ENCODE assay signal across 1 cellular context in the genomic region with DNA sequence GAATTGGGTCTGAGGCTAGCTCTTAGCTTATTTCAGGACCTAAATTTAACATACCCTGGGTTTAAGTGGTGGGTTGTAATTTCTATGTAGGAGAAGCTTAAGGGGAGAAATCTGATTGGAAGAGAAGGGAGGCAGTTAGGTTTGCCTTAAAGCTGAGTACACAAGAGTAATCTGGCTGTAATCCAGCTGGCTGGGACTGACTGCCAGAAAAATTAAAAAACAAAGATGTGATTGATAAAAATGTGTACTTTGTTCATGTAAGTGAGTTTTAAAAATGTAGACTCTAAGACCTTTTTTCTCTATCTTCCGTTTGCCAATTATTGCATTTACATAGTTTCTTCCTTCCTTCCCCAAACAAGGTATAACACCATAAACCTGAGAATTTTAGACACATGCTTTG.
TF ChIP-seq lines count a peak whose summit lies in the region.

No MANE protein-coding gene starts in this region.

TF ChIP-seq in SK-N-SH, 30 proteins besides CTCF, POLR2A, EP300 and RAD21 (continued from another document):
- TF ChIP-seq, protein P1, sequence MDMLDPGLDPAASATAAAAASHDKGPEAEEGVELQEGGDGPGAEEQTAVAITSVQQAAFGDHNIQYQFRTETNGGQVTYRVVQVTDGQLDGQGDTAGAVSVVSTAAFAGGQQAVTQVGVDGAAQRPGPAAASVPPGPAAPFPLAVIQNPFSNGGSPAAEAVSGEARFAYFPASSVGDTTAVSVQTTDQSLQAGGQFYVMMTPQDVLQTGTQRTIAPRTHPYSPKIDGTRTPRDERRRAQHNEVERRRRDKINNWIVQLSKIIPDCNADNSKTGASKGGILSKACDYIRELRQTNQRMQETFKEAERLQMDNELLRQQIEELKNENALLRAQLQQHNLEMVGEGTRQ (IDR thresholded peaks at IDR 0.05; ENCODE audit: borderline replicate concordance, low read depth, low read length) = no peak
- no peak for TF ChIP-seq FOSL2 (IDR thresholded peaks at IDR 0.05; ENCODE audit: borderline replicate concordance, low read depth)
